Comparison of ENCODE assay signal across 28 cellular contexts in genomic region chr14:88737245-88737644, GRCh38. TPM values are rescaled to one million over a fixed set of nuclear protein-coding genes. Genes with fewer than 3 reads are reported as not detected.
"Had no signal": no experiment of that assay in that cellular context is flagged by ENCODE, and none has a peak within 500 bp of the region (broad histone marks: within the 10 kb centered on the region; RNA-seq: fewer than 3 reads in every experiment).

No MANE protein-coding gene starts in this region.

- H3K9me3 ChIP-seq: esophagus squamous epithelium, gastrocnemius medialis, left lung, lower lobe of right lung, mucosa of descending colon had no signal

- H3K4me1 ChIP-seq: esophagus squamous epithelium, gastrocnemius medialis, left lung, lower lobe of right lung had no signal

- H3K27me3 Mint-ChIP-seq: dendritic cell treated with granulocyte-macrophage colony-stimulating factor and Interleukin-4, amounts not matched to agents 40 ng/mL and 50 ng/mL, for 4 days; effector memory CD8-positive, alpha-beta T cell; naive B cell had no signal

- H3K79me2 ChIP-seq: hepatocyte had no signal

- DNase-seq: effector CD8-positive, alpha-beta T cell; effector memory CD8-positive, alpha-beta T cell; erythroblast; esophagus squamous epithelium; foreskin fibroblast; foreskin melanocyte; gastrocnemius medialis; glutamatergic neuron; head of caudate nucleus; hypothalamus; immature natural killer cell; islet precursor cell; left cardiac atrium; left ventricle myocardium superior; lower lobe of right lung; mesenchymal stem cell; mucosa of descending colon; naive B cell had no signal

- H2AFZ ChIP-seq: hepatocyte had no signal

- H3K27me3 ChIP-seq: esophagus squamous epithelium, gastrocnemius medialis, hepatocyte, left lung had no signal

- H3K4me1 Mint-ChIP-seq: endodermal cell, immature natural killer cell, mesothelial cell of epicardium, naive B cell had no signal

- H3K36me3 ChIP-seq: esophagus squamous epithelium, gastrocnemius medialis, left lung, lower lobe of right lung had no signal

- H3K4me3 ChIP-seq: coronary artery, esophagus squamous epithelium, gastrocnemius medialis, hepatocyte, left lung, lower lobe of right lung, mucosa of descending colon had no signal

- H3K27ac Mint-ChIP-seq: dendritic cell treated with granulocyte-macrophage colony-stimulating factor and Interleukin-4, amounts not matched to agents 40 ng/mL and 50 ng/mL, for 4 days; effector memory CD8-positive, alpha-beta T cell; endodermal cell; immature natural killer cell; mesothelial cell of epicardium had no signal

- H3K36me3 Mint-ChIP-seq: mesothelial cell of epicardium had no signal

- H3K4me2 ChIP-seq: hepatocyte had no signal

- H3K27ac ChIP-seq: coronary artery, epithelial cell of prostate, esophagus squamous epithelium, gastrocnemius medialis, hepatocyte, left lung, lower lobe of right lung had no signal

- ATAC-seq: effector memory CD8-positive, alpha-beta T cell; esophagus mucosa; gastrocnemius medialis; left cardiac atrium; left lung; left ventricle myocardium superior; lower lobe of right lung; mucosa of descending colon had no signal

- H3K4me3 Mint-ChIP-seq: dendritic cell treated with granulocyte-macrophage colony-stimulating factor and Interleukin-4, amounts not matched to agents 40 ng/mL and 50 ng/mL, for 4 days; effector memory CD8-positive, alpha-beta T cell; endodermal cell; immature natural killer cell; mesothelial cell of epicardium; naive B cell had no signal

- H3K9me3 Mint-ChIP-seq: dendritic cell treated with granulocyte-macrophage colony-stimulating factor and Interleukin-4, amounts not matched to agents 40 ng/mL and 50 ng/mL, for 4 days; effector memory CD8-positive, alpha-beta T cell; immature natural killer cell had no signal

RNA-seq across cellular contexts. Expression of gene EML5, which starts 55.5 kb away (rescaled TPM):
- total RNA-seq: glomerular endothelial cell, myocyte had no signal
- polyA plus RNA-seq: hepatocyte had no signal
